Comparison of ENCODE assay signal across 1 cellular context in the genomic region with DNA sequence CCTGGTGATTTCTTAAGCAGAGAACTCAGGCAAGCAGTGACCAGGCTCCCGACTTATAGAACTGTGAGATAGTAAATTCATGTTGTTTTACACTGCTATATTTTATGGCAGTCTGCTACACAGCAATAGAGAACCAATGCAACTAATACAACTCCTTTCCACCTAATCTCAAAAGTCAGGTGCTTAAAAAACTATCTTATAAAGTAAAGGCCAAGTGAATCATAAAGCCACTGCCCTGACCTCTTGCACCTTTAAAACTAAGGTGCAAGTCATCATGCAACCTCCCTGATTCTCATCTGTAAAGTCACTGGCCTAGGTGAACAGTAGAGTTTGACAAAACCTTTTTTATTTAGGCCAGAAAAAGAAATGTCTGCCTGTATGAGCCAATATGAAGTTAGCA.
TF ChIP-seq lines count a peak whose summit lies in the region.

No MANE protein-coding gene starts in this region.

TF ChIP-seq in A549, 52 proteins besides CTCF, POLR2A, EP300 and RAD21 (continued from another document):
- TF ChIP-seq, protein P1, sequence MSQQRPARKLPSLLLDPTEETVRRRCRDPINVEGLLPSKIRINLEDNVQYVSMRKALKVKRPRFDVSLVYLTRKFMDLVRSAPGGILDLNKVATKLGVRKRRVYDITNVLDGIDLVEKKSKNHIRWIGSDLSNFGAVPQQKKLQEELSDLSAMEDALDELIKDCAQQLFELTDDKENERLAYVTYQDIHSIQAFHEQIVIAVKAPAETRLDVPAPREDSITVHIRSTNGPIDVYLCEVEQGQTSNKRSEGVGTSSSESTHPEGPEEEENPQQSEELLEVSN (IDR thresholded peaks at IDR 0.05; ENCODE audit: borderline replicate concordance, low read depth): no peak
- TF ChIP-seq CEBPB (IDR thresholded peaks at IDR 0.05) (no peak), EHMT2 (IDR thresholded peaks at IDR 0.05; ENCODE audit: low read depth) (no peak), NR3C1 (IDR thresholded peaks at IDR 0.05) (no peak), TP53 (CRISPR knock-in tag; IDR thresholded peaks at IDR 0.05) (no peak), CHD2 (IDR thresholded peaks at IDR 0.05; ENCODE audit: low read length, partially characterized antibody) (no peak), TFCP2L1 (CRISPR knock-in tag; IDR thresholded peaks at IDR 0.05) (no peak), RARB (CRISPR knock-in tag; IDR thresholded peaks at IDR 0.05) (no peak)
